Comparison of ENCODE assay signal across 1 cellular context in the genomic region with DNA sequence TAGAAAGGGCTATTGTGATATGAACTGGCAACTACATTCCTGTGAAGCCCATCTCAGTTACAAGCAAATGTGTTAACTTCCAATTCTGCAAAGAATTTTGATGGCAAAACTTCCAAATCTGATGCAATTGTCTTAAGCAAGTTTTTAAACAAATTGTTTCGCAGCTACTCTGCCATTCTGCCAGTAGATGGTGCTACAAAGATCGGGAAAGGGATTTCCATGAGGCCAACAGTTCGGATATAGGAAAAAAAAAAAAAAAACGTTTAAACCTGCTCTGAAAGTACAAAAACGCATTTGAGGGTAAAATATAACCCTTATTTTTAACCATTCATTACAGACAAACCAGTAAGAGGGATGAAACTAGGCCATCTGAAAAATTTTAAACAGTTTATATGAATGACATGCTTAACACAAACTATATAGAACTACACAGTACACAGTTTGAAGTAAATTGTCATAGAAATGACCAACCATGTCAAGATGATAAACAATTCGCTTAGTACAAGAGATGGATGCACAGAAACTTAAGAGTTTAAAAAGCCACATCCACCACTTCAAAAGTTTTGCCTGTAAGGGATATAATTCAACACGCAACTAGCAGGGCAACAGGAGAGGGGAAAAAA.
TF ChIP-seq lines count a peak whose summit lies in the region.

No MANE protein-coding gene starts in this region.

TF ChIP-seq in endothelial cell of umbilical vein, 7 proteins besides CTCF, POLR2A, EP300 and RAD21:
- TF ChIP-seq JUN (IDR thresholded peaks at IDR 0.05; ENCODE audit: borderline replicate concordance, insufficient read depth, insufficient read length, low read depth) (no peak), MYC (IDR thresholded peaks at IDR 0.05; ENCODE audit: low read depth, low read length) (no peak), FOS (IDR thresholded peaks at IDR 0.05; ENCODE audit: borderline replicate concordance, insufficient read depth, low read length) (no peak), GATA2 (IDR thresholded peaks at IDR 0.05; ENCODE audit: insufficient read depth, insufficient read length, low read depth, low read length) (no peak), POLR2AphosphoS5 (IDR thresholded peaks at IDR 0.05; ENCODE audit: insufficient read depth, low read depth, low read length) (no peak), EZH2 (IDR thresholded peaks at IDR 0.05; ENCODE audit: borderline replicate concordance, low read depth, low read length, severe bottlenecking) (no peak)
- TF ChIP-seq, protein P1, sequence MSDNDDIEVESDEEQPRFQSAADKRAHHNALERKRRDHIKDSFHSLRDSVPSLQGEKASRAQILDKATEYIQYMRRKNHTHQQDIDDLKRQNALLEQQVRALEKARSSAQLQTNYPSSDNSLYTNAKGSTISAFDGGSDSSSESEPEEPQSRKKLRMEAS (IDR thresholded peaks at IDR 0.05; ENCODE audit: insufficient read depth, insufficient read length), result no peak
